Comparison of ENCODE assay signal across 19 cellular contexts in the genomic region with DNA sequence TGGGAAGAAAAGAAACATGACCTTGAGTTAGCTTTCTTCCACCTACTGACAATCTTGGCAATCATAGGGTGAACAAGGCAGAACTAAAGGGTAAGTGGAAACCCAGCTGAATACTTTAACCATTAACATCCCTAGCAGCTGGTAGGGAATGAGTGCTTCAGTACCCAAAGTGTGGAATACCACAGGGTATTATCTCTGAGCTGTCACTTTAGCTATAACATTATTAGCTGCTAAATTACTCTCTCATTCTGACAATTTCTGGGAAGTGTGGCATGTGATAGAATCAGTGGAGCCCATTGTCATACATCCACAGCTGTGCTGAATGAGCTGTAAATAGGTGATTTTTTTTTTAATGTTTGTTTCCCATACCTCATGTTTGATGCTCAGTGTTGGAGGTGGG.
DNase-seq lines count a peak whose midpoint lies in the region; ATAC-seq and TF ChIP-seq lines count a peak whose summit lies in the region.
"Had no signal": no experiment of that assay in that cellular context is flagged by ENCODE, and none has a peak within 500 bp of the region (broad histone marks: within the 10 kb centered on the region; RNA-seq: fewer than 3 reads in every experiment).

No MANE protein-coding gene starts in this region.

- no peak overlapping the region for H3K27ac Mint-ChIP-seq in endodermal cell
- H3K27ac Mint-ChIP-seq: CD14-positive monocyte; CD4-positive, alpha-beta T cell; CD8-positive, alpha-beta memory T cell; HFFc6 had no signal

- no peak overlapping the region for H3K18ac ChIP-seq in mesenchymal stem cell (ENCODE audit: low read depth in 1 of 2, low read length in 2 of 2)

- intact Hi-C loops in A673 (cut with micrococcal nuclease; ENCODE audit: unreplicated experiment): no loop called here

- no peak for ATAC-seq in HG03460 (IDR thresholded peaks at IDR 0.05; ENCODE audit: unreplicated experiment)
- ATAC-seq: A549, GM12878 had no signal

- no peak overlapping the region for H3K14ac ChIP-seq in mesenchymal stem cell (ENCODE audit: low read length in 2 of 2)

- peaks cover 17% of the 10 kb centered on the region for H3K4me1 ChIP-seq in A673 (ENCODE audit: insufficient read depth, low read length, poor library complexity, severe bottlenecking)
- H3K4me1 ChIP-seq in BLaER1 treated with 17β-estradiol and CSF1 and Interleukin-3, amounts not matched to agents 10 nM and 100 nM: peaks cover 6 to 22% (median 17%) of the 10 kb centered on the region in 10 experiments; a peak in 16 of 20 replicates
- H3K4me1 ChIP-seq in endodermal cell (ENCODE audit: control insufficient read depth, insufficient read depth, low read length): no peaks in the 10 kb centered on the region
- no peaks in the 10 kb centered on the region for H3K4me1 ChIP-seq in mesenchymal stem cell (ENCODE audit: control insufficient read depth, insufficient read depth, low read depth, low read length)
- H3K4me1 ChIP-seq: A549, HAP-1 had no signal

- no peak for TF ChIP-seq CTCF in A673 (conservative IDR thresholded peaks at IDR 0.05; ENCODE audit: low read depth, low read length)
- no peak for TF ChIP-seq CTCF in endodermal cell (conservative IDR thresholded peaks at IDR 0.05)
- TF ChIP-seq CTCF in neural cell (IDR thresholded peaks at IDR 0.05; ENCODE audit: poor library complexity, severe bottlenecking): no peak

- H2AFZ ChIP-seq in neural cell (ENCODE audit: low read depth, low read length): no peak overlapping the region
- H2AFZ ChIP-seq in mesenchymal stem cell (ENCODE audit: low read depth, low read length): no peak overlapping the region

- CTCF ChIA-PET in A673 (lab: Charles Lee): no interaction called here

- TF ChIP-seq EP300 in neural cell (conservative IDR thresholded peaks at IDR 0.05; ENCODE audit: poor library complexity, severe bottlenecking): peak; percentile 81

- H2AK5ac ChIP-seq in mesenchymal stem cell (ENCODE audit: low read length, severe bottlenecking): no peak overlapping the region

- peaks cover 3% of the 10 kb centered on the region for H3F3A ChIP-seq in neural cell (ENCODE audit: insufficient read depth, low read length, poor library complexity, severe bottlenecking)

- peak overlapping the region in 3 of 11 experiments; percentile 19 to 46 (median 38); a peak in 2 of 22 replicates for H3K9ac ChIP-seq in BLaER1 treated with 17β-estradiol and CSF1 and Interleukin-3, amounts not matched to agents 10 nM and 100 nM
- H3K9ac ChIP-seq in endodermal cell (ENCODE audit: extremely low read depth, low read length, poor library complexity, severe bottlenecking) (no peak overlapping the region), neural cell (ENCODE audit: low read length) (no peak overlapping the region), mesenchymal stem cell (ENCODE audit: low read length) (no peak overlapping the region)

- peaks cover 10% of the 10 kb centered on the region for H3K4me1 Mint-ChIP-seq in endodermal cell
- H3K4me1 Mint-ChIP-seq: CD8-positive, alpha-beta memory T cell had no signal

- H4K8ac ChIP-seq in mesenchymal stem cell (ENCODE audit: low read length): no peak overlapping the region

- no peak overlapping the region for H3K4me3 ChIP-seq in A673 (ENCODE audit: low read depth, low read length, poor library complexity, severe bottlenecking)
- H3K4me3 ChIP-seq in BLaER1 treated with 17β-estradiol and CSF1 and Interleukin-3, amounts not matched to agents 10 nM and 100 nM: no peak overlapping the region
- no peak overlapping the region for H3K4me3 ChIP-seq in endodermal cell (ENCODE audit: low read length)
- peak overlapping the region; percentile 20 for H3K4me3 ChIP-seq in neural cell (ENCODE audit: low read length)
- no peak overlapping the region for H3K4me3 ChIP-seq in mesenchymal stem cell (ENCODE audit: insufficient read depth in 1 of 2, low read depth in 1 of 2, low read length in 2 of 2)
- H3K4me3 ChIP-seq: A549, GM12878, HAP-1 had no signal

- H2BK15ac ChIP-seq in mesenchymal stem cell (ENCODE audit: low read depth, poor library complexity, severe bottlenecking): no peak overlapping the region

- H3K4me2 ChIP-seq in BLaER1 treated with 17β-estradiol and CSF1 and Interleukin-3, amounts not matched to agents 10 nM and 100 nM: peak overlapping the region; percentile 8 to 90 (median 63); a peak in 18 of 22 replicates
- H3K4me2 ChIP-seq in neural cell (ENCODE audit: low read length): no peak overlapping the region
- no peak overlapping the region for H3K4me2 ChIP-seq in mesenchymal stem cell (ENCODE audit: low read length, poor library complexity, severe bottlenecking)
- H3K4me2 ChIP-seq: A549 had no signal

- H3K23ac ChIP-seq in mesenchymal stem cell (ENCODE audit: low read length in 2 of 2): no peak overlapping the region

- no peaks in the 10 kb centered on the region for H4K20me1 ChIP-seq in BLaER1 treated with 17β-estradiol and CSF1 and Interleukin-3, amounts not matched to agents 10 nM and 100 nM
- no peaks in the 10 kb centered on the region for H4K20me1 ChIP-seq in neural cell (ENCODE audit: insufficient read depth)

- no peaks in the 10 kb centered on the region for H3K79me2 ChIP-seq in neural cell (replicated peaks; ENCODE audit: insufficient read depth, low read length)

- H3K27ac ChIP-seq in A673 (ENCODE audit: low read depth, low read length, poor library complexity, severe bottlenecking) (no peak overlapping the region), endodermal cell (ENCODE audit: low read depth, low read length) (no peak overlapping the region), neural cell (ENCODE audit: low read length) (peak overlapping the region; percentile 25), mesenchymal stem cell (ENCODE audit: low read length, poor library complexity, severe bottlenecking) (no peak overlapping the region)
- peak overlapping the region in 6 of 11 experiments; percentile 18 to 70 (median 53); a peak in 11 of 22 replicates for H3K27ac ChIP-seq in BLaER1 treated with 17β-estradiol and CSF1 and Interleukin-3, amounts not matched to agents 10 nM and 100 nM
- H3K27ac ChIP-seq: A549 had no signal

- H3K4me3 Mint-ChIP-seq in endodermal cell: no peak overlapping the region
- H3K4me3 Mint-ChIP-seq: CD4-positive, alpha-beta T cell; CD8-positive, alpha-beta memory T cell; HFFc6 had no signal

- no TSS peak for BruUV-seq in A673 (replicated peaks; lab: Mats Ljungman, UMichigan)

- H3K36me3 ChIP-seq in A673 (ENCODE audit: insufficient read depth, low read length, poor library complexity, severe bottlenecking): no peaks in the 10 kb centered on the region
- no peaks in the 10 kb centered on the region for H3K36me3 ChIP-seq in BLaER1 treated with 17β-estradiol and CSF1 and Interleukin-3, amounts not matched to agents 10 nM and 100 nM
- H3K36me3 ChIP-seq in endodermal cell (ENCODE audit: control insufficient read depth, insufficient read depth, low read length): no peaks in the 10 kb centered on the region
- H3K36me3 ChIP-seq in neural cell (ENCODE audit: insufficient read depth, low read length): no peaks in the 10 kb centered on the region
- H3K36me3 ChIP-seq in mesenchymal stem cell (ENCODE audit: control insufficient read depth in 1 of 2, insufficient read depth in 2 of 2, low read depth in 1 of 2, low read length in 2 of 2): no peaks in the 10 kb centered on the region
- H3K36me3 ChIP-seq: HAP-1 had no signal

- no peaks in the 10 kb centered on the region for H3K27me3 Mint-ChIP-seq in endodermal cell (ENCODE audit: insufficient read depth)
- H3K27me3 Mint-ChIP-seq: CD4-positive, alpha-beta T cell; CD8-positive, alpha-beta memory T cell had no signal

- H2BK5ac ChIP-seq in mesenchymal stem cell (ENCODE audit: low read depth, low read length, poor library complexity, severe bottlenecking): no peak overlapping the region

- H3K79me1 ChIP-seq in mesenchymal stem cell (replicated peaks; ENCODE audit: low read length, poor library complexity, severe bottlenecking): no peaks in the 10 kb centered on the region

- no peaks in the 10 kb centered on the region for H3K9me3 ChIP-seq in A673 (ENCODE audit: low read depth, low read length, poor library complexity, severe bottlenecking)
- H3K9me3 ChIP-seq in BLaER1 treated with 17β-estradiol and CSF1 and Interleukin-3, amounts not matched to agents 10 nM and 100 nM (replicated peaks in 1 of 11): no peaks in the 10 kb centered on the region
- H3K9me3 ChIP-seq in endodermal cell (ENCODE audit: control insufficient read depth, low read length): no peaks in the 10 kb centered on the region
- H3K9me3 ChIP-seq in neural cell (ENCODE audit: low read length): no peaks in the 10 kb centered on the region
- no peaks in the 10 kb centered on the region for H3K9me3 ChIP-seq in mesenchymal stem cell (ENCODE audit: control insufficient read depth, low read length)
- H3K9me3 ChIP-seq: A549, HAP-1 had no signal

- no peak overlapping the region for H2BK120ac ChIP-seq in mesenchymal stem cell (ENCODE audit: low read depth, low read length)

- no peak overlapping the region for H4K91ac ChIP-seq in mesenchymal stem cell (ENCODE audit: low read length)

- no peaks in the 10 kb centered on the region for H3K36me3 Mint-ChIP-seq in endodermal cell (ENCODE audit: low read depth)
- H3K36me3 Mint-ChIP-seq: CD14-positive monocyte; CD8-positive, alpha-beta memory T cell had no signal

- no peaks in the 10 kb centered on the region for H3K27me3 ChIP-seq in A673 (replicated peaks; ENCODE audit: insufficient read depth, low read depth, low read length, poor library complexity)
- no peaks in the 10 kb centered on the region for H3K27me3 ChIP-seq in BLaER1 treated with 17β-estradiol and CSF1 and Interleukin-3, amounts not matched to agents 10 nM and 100 nM
- no peaks in the 10 kb centered on the region for H3K27me3 ChIP-seq in endodermal cell (ENCODE audit: control insufficient read depth, insufficient read depth, low read length, poor library complexity, severe bottlenecking)
- no peaks in the 10 kb centered on the region for H3K27me3 ChIP-seq in neural cell (ENCODE audit: insufficient read depth, low read depth, low read length)
- H3K27me3 ChIP-seq in mesenchymal stem cell (ENCODE audit: control insufficient read depth in 1 of 2, insufficient read depth in 1 of 2, low read length in 2 of 2): no peaks in the 10 kb centered on the region

- no peaks in the 10 kb centered on the region for H3K9me3 Mint-ChIP-seq in endodermal cell

- no peaks in the 10 kb centered on the region for H3K9me2 ChIP-seq in neural cell (ENCODE audit: insufficient read depth, low read length)

- no peak overlapping the region for H3K4ac ChIP-seq in mesenchymal stem cell (ENCODE audit: low read depth in 1 of 2, low read length in 2 of 2)

- H2BK12ac ChIP-seq in mesenchymal stem cell (ENCODE audit: low read length in 2 of 2): no peak overlapping the region

- TF ChIP-seq RAD21 in neural cell (conservative IDR thresholded peaks at IDR 0.05): peak; percentile 34

- DNase-seq in A673 (ENCODE audit: low spot score): peak; percentile 40
- DNase-seq in endodermal cell: peak; percentile 57
- DNase-seq in NCI-H748 (lab: John Stamatoyannopoulos, UW; ENCODE audit: unreplicated experiment): no peak
- DNase-seq in mesenchymal stem cell: no peak
- DNase-seq: 8988T; CD4-positive, alpha-beta T cell; CD8-positive, alpha-beta memory T cell; DMS 273 treated with DMSO at 0.1 percent for 48 hours; DMS79; EL; GOT3; HFFc6 had no signal

- POLR2A ChIA-PET in A673 (lab: Charles Lee; ENCODE audit: low non-redundant PET): no interaction called here

TF ChIP-seq in neural cell, 6 proteins besides CTCF, POLR2A, EP300 and RAD21 (continues in another document):
- TF ChIP-seq MXI1 (conservative IDR thresholded peaks at IDR 0.05; ENCODE audit: poor library complexity, severe bottlenecking) (no peak), POLR2AphosphoS5 (IDR thresholded peaks at IDR 0.05) (peak; percentile 51)

Comparison
In these comparisons a context has a peak if more than half of its experiments do, and no peak if none do; other contexts are left out.
1. DNase-seq: peak in A673 (single experiment) and endodermal cell (single experiment); none in NCI-H748 (single experiment) and mesenchymal stem cell (single experiment).
2. H3K27ac ChIP-seq: peak in BLaER1 treated with 17β-estradiol and CSF1 and Interleukin-3, amounts not matched to agents 10 nM and 100 nM (6 of 11) and neural cell (single experiment); none in A673 (single experiment), endodermal cell (single experiment) and mesenchymal stem cell (single experiment).
3. H3K4me2 ChIP-seq: peak in BLaER1 treated with 17β-estradiol and CSF1 and Interleukin-3, amounts not matched to agents 10 nM and 100 nM (11 of 11); none in neural cell (single experiment) and mesenchymal stem cell (single experiment).